19 cellular contexts compared by ENCODE assay signal in genomic region chr15:37245358-37245757, GRCh38.
DNase-seq lines count a peak whose midpoint lies in the region; ATAC-seq and TF ChIP-seq lines count a peak whose summit lies in the region.
"Had no signal": no experiment of that assay in that cellular context is flagged by ENCODE, and none has a peak within 500 bp of the region (broad histone marks: within the 10 kb centered on the region; RNA-seq: fewer than 3 reads in every experiment).

No MANE protein-coding gene starts in this region.

- no peaks in the 10 kb centered on the region for H3K27me3 ChIP-seq in mesendoderm (ENCODE audit: insufficient read depth, low read length, poor library complexity)
- H3K27me3 ChIP-seq: BLaER1 had no signal

- H3K36me3 ChIP-seq in mesendoderm (ENCODE audit: control insufficient read depth, insufficient read depth, low read length): no peaks in the 10 kb centered on the region
- H3K36me3 ChIP-seq: BLaER1, HAP-1 had no signal

- WGBS in mesendoderm (ENCODE audit: extremely low coverage, insufficient coverage, low lambda C conversion rate): no CpG with 5 or more reads among the region's 2 CpGs

- no peak overlapping the region for H2BK5ac ChIP-seq in mesendoderm (ENCODE audit: low read length)

- no peak overlapping the region for H4K8ac ChIP-seq in mesendoderm (ENCODE audit: low read depth, low read length)

- peaks cover 35% of the 10 kb centered on the region for H3K4me1 Mint-ChIP-seq in nephron progenitor cell
- no peaks in the 10 kb centered on the region for H3K4me1 Mint-ChIP-seq in activated T-cell treated with anti-CD3 and anti-CD28 coated beads, Interleukin-2, amount 50 U/mL, for 72 hours (ENCODE audit: low read depth)
- H3K4me1 Mint-ChIP-seq: CD4-positive, CD25-positive, alpha-beta regulatory T cell; CD8-positive, alpha-beta memory T cell had no signal

- H4K5ac ChIP-seq in mesendoderm (ENCODE audit: low read length): no peak overlapping the region

- no peaks in the 10 kb centered on the region for H3K79me1 ChIP-seq in mesendoderm (ENCODE audit: low read length)

- DNase-seq in SK-N-DZ (ENCODE audit: low spot score) (peak; percentile 93), mesendoderm (no peak), nephron progenitor cell (no peak), H4 (ENCODE audit: low spot score) (no peak)
- no peak for DNase-seq in activated T-cell treated with anti-CD3 and anti-CD28 coated beads, Interleukin-2, amount 50 U/mL, for 72 hours
- no peak for DNase-seq in activated CD4-positive, alpha-beta T cell treated with anti-CD3 and anti-CD28 coated beads, Interleukin-2, amount 50 U/mL, for 4 hours
- DNase-seq: CD4-positive, CD25-positive, alpha-beta regulatory T cell; CD8-positive, alpha-beta memory T cell; DMS 273 treated with DMSO at 0.1 percent for 48 hours; DMS79; GDM1; HFFc6 had no signal

- no peak overlapping the region for H3K4me2 ChIP-seq in mesendoderm (ENCODE audit: low read length)
- H3K4me2 ChIP-seq: BLaER1, GM23338 had no signal

- H3K4ac ChIP-seq in mesendoderm (ENCODE audit: low read depth, low read length): no peak overlapping the region

- ATAC-seq in SK-N-SH treated with all-trans-retinoic acid at 6 μM for 48 hours (no peak), HG03354 (IDR thresholded peaks at IDR 0.05; ENCODE audit: poor library complexity, severe bottlenecking, unreplicated experiment) (no peak)
- ATAC-seq in activated T-cell treated with anti-CD3 and anti-CD28 coated beads, Interleukin-2, amount 50 U/mL, for 72 hours (replicated peaks in 1 of 2): no peak
- ATAC-seq: GM12878, GM23338 had no signal

- H3K56ac ChIP-seq in mesendoderm (ENCODE audit: low read length): no peak overlapping the region

- H3K18ac ChIP-seq in mesendoderm (ENCODE audit: low read length): peak overlapping the region; percentile 31

- H3K4me3 Mint-ChIP-seq in nephron progenitor cell: no peak overlapping the region
- no peak overlapping the region for H3K4me3 Mint-ChIP-seq in activated T-cell treated with anti-CD3 and anti-CD28 coated beads, Interleukin-2, amount 50 U/mL, for 72 hours
- H3K4me3 Mint-ChIP-seq: CD4-positive, CD25-positive, alpha-beta regulatory T cell; CD8-positive, alpha-beta memory T cell; GM23338; HFFc6 had no signal

- no peaks in the 10 kb centered on the region for H3K27me3 Mint-ChIP-seq in nephron progenitor cell (ENCODE audit: low read depth, poor library complexity)
- no peaks in the 10 kb centered on the region for H3K27me3 Mint-ChIP-seq in activated T-cell treated with anti-CD3 and anti-CD28 coated beads, Interleukin-2, amount 50 U/mL, for 72 hours (ENCODE audit: low read depth)
- H3K27me3 Mint-ChIP-seq: CD4-positive, CD25-positive, alpha-beta regulatory T cell; CD8-positive, alpha-beta memory T cell had no signal

- no peak overlapping the region for H3K9ac ChIP-seq in mesendoderm (ENCODE audit: low read length)
- H3K9ac ChIP-seq: BLaER1 had no signal

- H3K27ac Mint-ChIP-seq in nephron progenitor cell: peak overlapping the region; percentile 83
- no peak overlapping the region for H3K27ac Mint-ChIP-seq in activated T-cell treated with anti-CD3 and anti-CD28 coated beads, Interleukin-2, amount 50 U/mL, for 72 hours
- H3K27ac Mint-ChIP-seq: CD4-positive, CD25-positive, alpha-beta regulatory T cell; CD8-positive, alpha-beta memory T cell; GM23338; HFFc6 had no signal

- H3K36me3 Mint-ChIP-seq in nephron progenitor cell (ENCODE audit: low read depth): no peaks in the 10 kb centered on the region
- H3K36me3 Mint-ChIP-seq in activated T-cell treated with anti-CD3 and anti-CD28 coated beads, Interleukin-2, amount 50 U/mL, for 72 hours (ENCODE audit: insufficient read depth in 2 of 2): no peaks in the 10 kb centered on the region
- H3K36me3 Mint-ChIP-seq: CD4-positive, CD25-positive, alpha-beta regulatory T cell; CD8-positive, alpha-beta memory T cell had no signal

- no peak overlapping the region for H3K23ac ChIP-seq in mesendoderm (ENCODE audit: low read length)

- no peaks in the 10 kb centered on the region for H3K79me2 ChIP-seq in mesendoderm (ENCODE audit: control insufficient read depth, insufficient read depth, low read length)

- H3K9me3 Mint-ChIP-seq in nephron progenitor cell: no peaks in the 10 kb centered on the region
- H3K9me3 Mint-ChIP-seq in activated T-cell treated with anti-CD3 and anti-CD28 coated beads, Interleukin-2, amount 50 U/mL, for 72 hours: peaks cover 0 to 1% of the 10 kb centered on the region in 2 donors
- H3K9me3 Mint-ChIP-seq: GM23338, HFFc6 had no signal

- H2BK120ac ChIP-seq in mesendoderm (ENCODE audit: low read depth, low read length): no peak overlapping the region

- no peak overlapping the region for H3K4me3 ChIP-seq in mesendoderm (ENCODE audit: low read length)
- H3K4me3 ChIP-seq: BLaER1, GM12878, GM23338, HAP-1 had no signal

- no peak for TF ChIP-seq CTCF in nephron progenitor cell (IDR thresholded peaks at IDR 0.05)

- H3K4me1 ChIP-seq in mesendoderm (ENCODE audit: control insufficient read depth, low read depth, low read length): peaks cover 5% of the 10 kb centered on the region
- H3K4me1 ChIP-seq: HAP-1 had no signal

- no peak overlapping the region for H3K27ac ChIP-seq in mesendoderm (ENCODE audit: low read depth, low read length)
- H3K27ac ChIP-seq: BLaER1, C4-2B had no signal

- H2AK5ac ChIP-seq in mesendoderm (ENCODE audit: low read length): no peak overlapping the region

- H2BK15ac ChIP-seq in mesendoderm (replicated peaks; ENCODE audit: low read depth): no peak overlapping the region

TF ChIP-seq in SK-N-SH treated with all-trans-retinoic acid at 6 μM for 48 hours, 23 proteins besides CTCF, POLR2A, EP300 and RAD21:
- TF ChIP-seq TOX (CRISPR knock-in tag; IDR thresholded peaks at IDR 0.05; ENCODE audit: borderline replicate concordance) (no peak), ZFP30 (CRISPR knock-in tag; IDR thresholded peaks at IDR 0.05) (no peak), ZC3H10 (CRISPR knock-in tag; IDR thresholded peaks at IDR 0.05) (no peak), ZNF565 (CRISPR knock-in tag; conservative IDR thresholded peaks at IDR 0.05; ENCODE audit: low read depth) (no peak), TCF4 (CRISPR knock-in tag; IDR thresholded peaks at IDR 0.05; ENCODE audit: borderline replicate concordance) (peak; percentile 55; the same call in 1 of the 2 replicates), RARB (CRISPR knock-in tag; IDR thresholded peaks at IDR 0.05) (no peak), BACH2 (CRISPR knock-in tag; IDR thresholded peaks at IDR 0.05; ENCODE audit: borderline replicate concordance) (no peak), ARNTL (CRISPR knock-in tag; IDR thresholded peaks at IDR 0.05; ENCODE audit: borderline replicate concordance, low read depth) (no peak), ISL1 (CRISPR knock-in tag; IDR thresholded peaks at IDR 0.05) (0 out of 2 replicates have a peak, but pooled peaks have one; percentile 5), ESRRG (CRISPR knock-in tag; IDR thresholded peaks at IDR 0.05) (no peak)
- TF ChIP-seq, protein P1, sequence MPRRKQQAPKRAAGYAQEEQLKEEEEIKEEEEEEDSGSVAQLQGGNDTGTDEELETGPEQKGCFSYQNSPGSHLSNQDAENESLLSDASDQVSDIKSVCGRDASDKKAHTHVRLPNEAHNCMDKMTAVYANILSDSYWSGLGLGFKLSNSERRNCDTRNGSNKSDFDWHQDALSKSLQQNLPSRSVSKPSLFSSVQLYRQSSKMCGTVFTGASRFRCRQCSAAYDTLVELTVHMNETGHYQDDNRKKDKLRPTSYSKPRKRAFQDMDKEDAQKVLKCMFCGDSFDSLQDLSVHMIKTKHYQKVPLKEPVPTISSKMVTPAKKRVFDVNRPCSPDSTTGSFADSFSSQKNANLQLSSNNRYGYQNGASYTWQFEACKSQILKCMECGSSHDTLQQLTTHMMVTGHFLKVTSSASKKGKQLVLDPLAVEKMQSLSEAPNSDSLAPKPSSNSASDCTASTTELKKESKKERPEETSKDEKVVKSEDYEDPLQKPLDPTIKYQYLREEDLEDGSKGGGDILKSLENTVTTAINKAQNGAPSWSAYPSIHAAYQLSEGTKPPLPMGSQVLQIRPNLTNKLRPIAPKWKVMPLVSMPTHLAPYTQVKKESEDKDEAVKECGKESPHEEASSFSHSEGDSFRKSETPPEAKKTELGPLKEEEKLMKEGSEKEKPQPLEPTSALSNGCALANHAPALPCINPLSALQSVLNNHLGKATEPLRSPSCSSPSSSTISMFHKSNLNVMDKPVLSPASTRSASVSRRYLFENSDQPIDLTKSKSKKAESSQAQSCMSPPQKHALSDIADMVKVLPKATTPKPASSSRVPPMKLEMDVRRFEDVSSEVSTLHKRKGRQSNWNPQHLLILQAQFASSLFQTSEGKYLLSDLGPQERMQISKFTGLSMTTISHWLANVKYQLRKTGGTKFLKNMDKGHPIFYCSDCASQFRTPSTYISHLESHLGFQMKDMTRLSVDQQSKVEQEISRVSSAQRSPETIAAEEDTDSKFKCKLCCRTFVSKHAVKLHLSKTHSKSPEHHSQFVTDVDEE (CRISPR knock-in tag; IDR thresholded peaks at IDR 0.05): peak; percentile 51; the same call in 1 of the 2 replicates
- TF ChIP-seq, protein P2, sequence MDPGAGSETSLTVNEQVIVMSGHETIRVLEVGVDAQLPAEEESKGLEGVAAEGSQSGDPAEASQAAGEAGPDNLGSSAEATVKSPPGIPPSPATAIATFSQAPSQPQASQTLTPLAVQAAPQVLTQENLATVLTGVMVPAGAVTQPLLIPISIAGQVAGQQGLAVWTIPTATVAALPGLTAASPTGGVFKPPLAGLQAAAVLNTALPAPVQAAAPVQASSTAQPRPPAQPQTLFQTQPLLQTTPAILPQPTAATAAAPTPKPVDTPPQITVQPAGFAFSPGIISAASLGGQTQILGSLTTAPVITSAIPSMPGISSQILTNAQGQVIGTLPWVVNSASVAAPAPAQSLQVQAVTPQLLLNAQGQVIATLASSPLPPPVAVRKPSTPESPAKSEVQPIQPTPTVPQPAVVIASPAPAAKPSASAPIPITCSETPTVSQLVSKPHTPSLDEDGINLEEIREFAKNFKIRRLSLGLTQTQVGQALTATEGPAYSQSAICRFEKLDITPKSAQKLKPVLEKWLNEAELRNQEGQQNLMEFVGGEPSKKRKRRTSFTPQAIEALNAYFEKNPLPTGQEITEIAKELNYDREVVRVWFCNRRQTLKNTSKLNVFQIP (CRISPR knock-in tag; IDR thresholded peaks at IDR 0.05; ENCODE audit: borderline replicate concordance, low read depth): no peak
- TF ChIP-seq, protein P3, sequence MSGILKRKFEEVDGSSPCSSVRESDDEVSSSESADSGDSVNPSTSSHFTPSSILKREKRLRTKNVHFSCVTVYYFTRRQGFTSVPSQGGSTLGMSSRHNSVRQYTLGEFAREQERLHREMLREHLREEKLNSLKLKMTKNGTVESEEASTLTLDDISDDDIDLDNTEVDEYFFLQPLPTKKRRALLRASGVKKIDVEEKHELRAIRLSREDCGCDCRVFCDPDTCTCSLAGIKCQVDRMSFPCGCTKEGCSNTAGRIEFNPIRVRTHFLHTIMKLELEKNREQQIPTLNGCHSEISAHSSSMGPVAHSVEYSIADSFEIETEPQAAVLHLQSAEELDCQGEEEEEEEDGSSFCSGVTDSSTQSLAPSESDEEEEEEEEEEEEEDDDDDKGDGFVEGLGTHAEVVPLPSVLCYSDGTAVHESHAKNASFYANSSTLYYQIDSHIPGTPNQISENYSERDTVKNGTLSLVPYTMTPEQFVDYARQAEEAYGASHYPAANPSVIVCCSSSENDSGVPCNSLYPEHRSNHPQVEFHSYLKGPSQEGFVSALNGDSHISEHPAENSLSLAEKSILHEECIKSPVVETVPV (CRISPR knock-in tag; IDR thresholded peaks at IDR 0.05): no peak
